ENCODE assay signal across 14 cellular contexts in the genomic region with DNA sequence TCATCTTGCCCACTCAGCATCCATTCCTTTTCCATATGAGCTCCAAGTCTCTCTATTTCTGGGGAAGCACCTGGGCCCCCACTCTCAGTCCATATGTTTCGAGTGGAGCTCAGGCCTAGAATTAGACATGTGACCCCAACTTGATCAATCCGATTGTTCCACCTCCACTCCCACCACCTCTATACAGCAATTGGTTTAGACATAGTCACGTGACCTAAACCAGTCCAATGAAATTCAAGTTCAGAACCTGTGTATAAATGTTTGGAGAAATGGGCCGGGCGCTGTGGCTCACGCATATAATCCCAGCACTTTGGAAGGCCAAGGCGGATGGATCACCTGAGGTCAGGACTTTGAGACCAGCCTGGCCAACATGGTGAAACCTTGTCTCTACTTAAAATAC.
"Had no signal": no experiment of that assay in that cellular context is flagged by ENCODE, and none has a peak within 500 bp of the region (broad histone marks: within the 10 kb centered on the region; RNA-seq: fewer than 3 reads in every experiment).

No MANE protein-coding gene starts in this region.

- H3K4me3 ChIP-seq: coronary artery had no signal

- H3K4me3 Mint-ChIP-seq: activated CD4-positive, alpha-beta T cell treated with anti-CD3 and anti-CD28 coated beads, Interleukin-2, amount 10 ng/mL, durations not matched to agents 7 days and 5 days; activated naive CD8-positive, alpha-beta T cell; effector memory CD8-positive, alpha-beta T cell; T-helper 17 cell; type B pancreatic cell; WTC11 had no signal

- H3K36me3 Mint-ChIP-seq: activated naive CD8-positive, alpha-beta T cell; naive B cell; type B pancreatic cell had no signal

- DNase-seq: activated CD4-positive, alpha-beta T cell treated with anti-CD3 and anti-CD28 coated beads, Interleukin-2, amount 10 ng/mL, durations not matched to agents 7 days and 5 days; activated CD8-positive, alpha-beta memory T cell treated with anti-CD3 and anti-CD28 coated beads for 24 hours; activated gamma-delta T cell; effector memory CD8-positive, alpha-beta T cell; kidney glomerular epithelial cell; naive B cell; retina; small intestine; T-helper 17 cell had no signal

- H3K27ac Mint-ChIP-seq: activated CD4-positive, alpha-beta T cell treated with anti-CD3 and anti-CD28 coated beads, Interleukin-2, amount 10 ng/mL, durations not matched to agents 7 days and 5 days; activated naive CD8-positive, alpha-beta T cell; naive B cell; T-helper 17 cell; type B pancreatic cell; WTC11 had no signal

- H3K4me1 Mint-ChIP-seq: activated CD4-positive, alpha-beta T cell treated with anti-CD3 and anti-CD28 coated beads, Interleukin-2, amount 10 ng/mL, durations not matched to agents 7 days and 5 days; WTC11 had no signal

- H3K9me3 Mint-ChIP-seq: activated CD4-positive, alpha-beta T cell treated with anti-CD3 and anti-CD28 coated beads, Interleukin-2, amount 10 ng/mL, durations not matched to agents 7 days and 5 days; effector memory CD8-positive, alpha-beta T cell; naive B cell; type B pancreatic cell had no signal

- H3K27me3 Mint-ChIP-seq: activated CD4-positive, alpha-beta T cell treated with anti-CD3 and anti-CD28 coated beads, Interleukin-2, amount 10 ng/mL, durations not matched to agents 7 days and 5 days; activated naive CD8-positive, alpha-beta T cell; naive B cell; T-helper 17 cell; type B pancreatic cell had no signal

- ATAC-seq: effector memory CD8-positive, alpha-beta T cell; T-helper 17 cell; WTC11 had no signal

- H3K4me1 ChIP-seq: parathyroid adenoma had no signal

- H3K27ac ChIP-seq: parathyroid adenoma had no signal
